8 cellular contexts compared by ENCODE assay signal in genomic region chrX:84186603-84187358, GRCh38. TPM values are rescaled to one million over a fixed set of nuclear protein-coding genes. Genes with fewer than 3 reads are reported as not detected.
A peak's percentile ranks its signal among the peaks of the same experiment; 100 is the strongest.
DNase-seq lines count a peak whose midpoint lies in the region; ATAC-seq and TF ChIP-seq lines count a peak whose summit lies in the region.

No MANE protein-coding gene starts in this region.

- peaks cover 0 to 14% (median 9%) of the 10 kb centered on the region in 7 donors for H3K9me3 Mint-ChIP-seq in CD14-positive monocyte

- ATAC-seq in GM19463 (IDR thresholded peaks at IDR 0.05; ENCODE audit: unreplicated experiment) = peak; percentile 26

- H3K4me1 ChIP-seq in rectal smooth muscle tissue (ENCODE audit: control insufficient read depth, insufficient read depth, low read length) = no peaks in the 10 kb centered on the region

- H3K4me3 Mint-ChIP-seq in CD14-positive monocyte = peak overlapping the region; percentile 80 to 89

- no peaks in the 10 kb centered on the region for H3K36me3 ChIP-seq in rectal smooth muscle tissue (ENCODE audit: control insufficient read depth, insufficient read depth, low read length)

- peak overlapping the region; percentile 36 for H3K9ac ChIP-seq in rectal smooth muscle tissue (ENCODE audit: low read length)

- peak overlapping the region; percentile 63 for H3K4me3 ChIP-seq in fibroblast of mammary gland (ENCODE audit: control insufficient read depth, low read depth, low read length)
- H3K4me3 ChIP-seq in rectal smooth muscle tissue (ENCODE audit: low read length) = peak overlapping the region; percentile 68

- H3K27me3 Mint-ChIP-seq in CD14-positive monocyte (ENCODE audit: low read depth in 3 of 3) = peaks cover 14 to 44% (median 34%) of the 10 kb centered on the region in 3 donors

- no peak for TF ChIP-seq CTCF in CD14-positive monocyte (IDR thresholded peaks at IDR 0.05)
- peak; percentile 21 for TF ChIP-seq CTCF in fibroblast of mammary gland (conservative IDR thresholded peaks at IDR 0.05; ENCODE audit: control insufficient read depth, insufficient read depth, low read depth, low read length)

- no peak overlapping the region for H3K27ac ChIP-seq in rectal smooth muscle tissue (ENCODE audit: low read depth, low read length)

- no peaks in the 10 kb centered on the region for H3K36me3 Mint-ChIP-seq in CD14-positive monocyte

- no peak for DNase-seq in CD14-positive monocyte (ENCODE audit: low spot score)
- DNase-seq in NCI-H748 (lab: John Stamatoyannopoulos, UW; ENCODE audit: unreplicated experiment) = peak; percentile 57
- DNase-seq in fibroblast of mammary gland (ENCODE audit: low read depth) = peak; percentile 31
- DNase-seq in SW 1271 (lab: John Stamatoyannopoulos, UW) = no peak
- no peak for DNase-seq in activated CD8-positive, alpha-beta memory T cell treated with anti-CD3 and anti-CD28 coated beads, Interleukin-2, amount 50 U/mL, for 48 hours
- DNase-seq in activated naive CD4-positive, alpha-beta T cell (lab: John Stamatoyannopoulos, UW) = no peak

- no peaks in the 10 kb centered on the region for H3K27me3 ChIP-seq in rectal smooth muscle tissue (ENCODE audit: control insufficient read depth, insufficient read depth, low read length)

- intact Hi-C loops in CD14-positive monocyte (cut with micrococcal nuclease) = no loop called here

- no peak overlapping the region for H3K27ac Mint-ChIP-seq in CD14-positive monocyte

- H3K4me1 Mint-ChIP-seq in CD14-positive monocyte = peaks cover 10% of the 10 kb centered on the region

RNA-seq across cellular contexts. Expression of gene RPS6KA6, which starts 1.2 kb away (rescaled TPM):
- not detected for polyA plus RNA-seq in CD14-positive monocyte

Comparison
In these comparisons a context has a peak if more than half of its experiments do, and no peak if none do; other contexts are left out.
1. DNase-seq: peak in NCI-H748 (single experiment) and fibroblast of mammary gland (single experiment); none in CD14-positive monocyte (single experiment), SW 1271 (0 of 2), activated CD8-positive, alpha-beta memory T cell treated with anti-CD3 and anti-CD28 coated beads, Interleukin-2, amount 50 U/mL, for 48 hours (single experiment) and activated naive CD4-positive, alpha-beta T cell (0 of 4).